Comparison of ENCODE assay signal across 1 cellular context in genomic region chr21:14097881-14098499, GRCh38.
TF ChIP-seq lines count a peak whose summit lies in the region.

No MANE protein-coding gene starts in this region.

TF ChIP-seq in IMR-90, 13 proteins besides CTCF, POLR2A, EP300 and RAD21 (continued from another document):
- no peak for TF ChIP-seq ELK1 (IDR thresholded peaks at IDR 0.05; ENCODE audit: borderline replicate concordance, low read depth, low read length)
- no peak for TF ChIP-seq CHD1 (IDR thresholded peaks at IDR 0.05; ENCODE audit: low read depth, low read length)
- TF ChIP-seq BHLHE40 (IDR thresholded peaks at IDR 0.05; ENCODE audit: low read depth, low read length), result no peak
- no peak for TF ChIP-seq SMC3 (IDR thresholded peaks at IDR 0.05; ENCODE audit: low read depth, low read length)
